In genomic region chr5:111735829-111736228, GRCh38 we compare ENCODE assay signal across 1 cellular context.
A peak's percentile ranks its signal among the peaks of the same experiment; 100 is the strongest.
TF ChIP-seq lines count a peak whose summit lies in the region.

No MANE protein-coding gene starts in this region.

TF ChIP-seq in SK-N-SH, 30 proteins besides CTCF, POLR2A, EP300 and RAD21 (continued from another document):
- TF ChIP-seq EZH2phosphoT487 (IDR thresholded peaks at IDR 0.05; ENCODE audit: borderline replicate concordance, low read depth) (no peak), IRF3 (IDR thresholded peaks at IDR 0.05; ENCODE audit: low read depth, low read length) (no peak), ZBTB33 (IDR thresholded peaks at IDR 0.05; ENCODE audit: borderline replicate concordance, low read depth) (no peak), SIN3A (IDR thresholded peaks at IDR 0.05; ENCODE audit: borderline replicate concordance, low read depth, low read length) (0 out of 2 replicates have a peak, but pooled peaks have one; percentile 45), GATA2 (CRISPR knock-in tag; IDR thresholded peaks at IDR 0.05) (no peak), TEAD4 (IDR thresholded peaks at IDR 0.05; ENCODE audit: borderline replicate concordance, insufficient read depth) (no peak), FOXJ3 (CRISPR knock-in tag; IDR thresholded peaks at IDR 0.05) (no peak), RCOR1 (IDR thresholded peaks at IDR 0.05; ENCODE audit: low read length) (no peak), CHD2 (IDR thresholded peaks at IDR 0.05; ENCODE audit: low read length, partially characterized antibody) (no peak), TCF12 (IDR thresholded peaks at IDR 0.05) (peak; percentile 74), RFX5 (IDR thresholded peaks at IDR 0.05; ENCODE audit: low read length) (no peak), POLR2AphosphoS5 (IDR thresholded peaks at IDR 0.05; ENCODE audit: low read depth, low read length) (no peak), USF1 (IDR thresholded peaks at IDR 0.05; ENCODE audit: borderline replicate concordance, low read depth) (no peak)
